Comparison of ENCODE assay signal across 8 cellular contexts in the genomic region with DNA sequence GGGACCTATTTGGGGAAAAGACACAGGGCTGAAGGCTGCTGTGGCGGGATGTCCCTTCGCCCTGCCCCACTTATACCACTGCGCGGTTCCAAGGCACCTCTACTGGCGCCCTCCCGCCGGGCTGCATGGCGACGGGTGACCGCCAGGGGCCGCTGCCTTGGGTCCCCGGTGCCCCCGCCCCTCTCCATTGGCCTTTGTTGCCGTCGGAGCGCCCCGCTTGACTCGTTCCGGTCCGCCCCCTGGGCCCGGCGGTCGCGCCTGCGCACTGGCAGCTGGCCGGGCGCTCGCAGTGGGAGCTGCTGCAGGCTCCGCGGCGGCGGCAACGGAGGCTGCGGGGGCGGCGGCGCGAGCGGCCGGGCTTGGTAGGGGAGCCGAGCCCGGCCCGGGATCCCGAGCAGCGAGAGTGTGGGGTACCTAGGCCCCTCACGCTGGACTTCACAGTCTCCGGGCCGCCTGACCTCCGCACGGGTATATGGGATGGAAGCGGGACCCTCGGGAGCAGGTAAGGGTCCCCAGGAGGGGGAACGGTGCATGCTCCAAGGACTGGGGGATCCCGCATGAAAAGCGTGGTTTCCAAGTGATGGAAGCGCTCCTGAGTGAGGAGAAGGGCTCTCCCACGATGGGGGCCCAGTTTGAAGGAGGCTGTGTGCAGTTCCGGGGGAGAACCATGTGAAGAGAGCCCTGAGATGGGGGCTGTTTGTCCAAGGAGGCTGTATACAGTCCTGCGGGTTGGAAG. TPM values are rescaled to one million over a fixed set of nuclear protein-coding genes. Genes with fewer than 3 reads are reported as not detected.
DNase-seq lines count a peak whose midpoint lies in the region; ATAC-seq and TF ChIP-seq lines count a peak whose summit lies in the region.

A gene (plus strand): TSS at position 265 of the 736 bp plus-strand sequence. CDS start 213 bp downstream, at position 478.

- intact Hi-C loops in T-helper 2 cell treated with Interferon-gamma antibody and Interleukin-4, amounts not matched to agents 100 ng/mL and 5 ng/mL, for 36 hours (cut with micrococcal nuclease) = loop anchor here (1.0 to 2.0 kb wide), 3 partner anchors 48 to 205 kb away; a partner anchor contains a TSS
- intact Hi-C loops in ascending aorta (cut with DNase I) = loop anchor here (1.0 to 2.0 kb wide), 2 partner anchors 48 to 74 kb away; a partner anchor contains a TSS
- intact Hi-C loops in right cardiac atrium (cut with DNase I) = no loop called here
- intact Hi-C loops in uterus (cut with DNase I; ENCODE audit: low total_unique reads) = no loop called here

- under 1% methylated on average over 59 of the region's 59 CpGs for WGBS in right cardiac atrium

- TF ChIP-seq POLR2A in GM18505 (IDR thresholded peaks at IDR 0.05; ENCODE audit: borderline replicate concordance, extremely low read depth, insufficient read depth, insufficient read length) (peak; percentile 81), uterus (IDR thresholded peaks at IDR 0.05) (peak; percentile 73 to 89)

- DNase-seq in NCI-H1930 (lab: John Stamatoyannopoulos, UW) = peak; percentile 89 to 92
- peak; percentile 77 to 96 for DNase-seq in ascending aorta (ENCODE audit: low spot score in 2 of 2)
- peak; percentile 95 to 98 (median 97) for DNase-seq in right cardiac atrium
- peak; percentile 94 for DNase-seq in putamen (ENCODE audit: low spot score)
- peak; percentile 93 to 95 for DNase-seq in uterus

- H3K4me1 ChIP-seq in ascending aorta = peaks cover 0 to 20% of the 10 kb centered on the region in 2 donors
- peaks cover 13% of the 10 kb centered on the region for H3K4me1 ChIP-seq in right cardiac atrium (ENCODE audit: control insufficient read depth, insufficient read depth, low read length)
- no peaks in the 10 kb centered on the region for H3K4me1 ChIP-seq in uterus

- no peaks in the 10 kb centered on the region for H3K9me3 ChIP-seq in ascending aorta
- no peaks in the 10 kb centered on the region for H3K9me3 ChIP-seq in right cardiac atrium (ENCODE audit: control insufficient read depth, low read length)
- no peaks in the 10 kb centered on the region for H3K9me3 ChIP-seq in uterus

- peak; percentile 85 for ATAC-seq in GM18505 (IDR thresholded peaks at IDR 0.05; ENCODE audit: unreplicated experiment)
- ATAC-seq in HG02973 (IDR thresholded peaks at IDR 0.05; ENCODE audit: unreplicated experiment) = peak; percentile 86
- ATAC-seq in right cardiac atrium = peak; percentile 98

- H3K27me3 ChIP-seq in ascending aorta = no peaks in the 10 kb centered on the region
- no peaks in the 10 kb centered on the region for H3K27me3 ChIP-seq in right cardiac atrium (ENCODE audit: control insufficient read depth, insufficient read depth)
- H3K27me3 ChIP-seq in uterus = no peaks in the 10 kb centered on the region

- peak within 1 kb of the TSS; percentile 81 to 90 for H3K4me3 ChIP-seq in ascending aorta
- H3K4me3 ChIP-seq in right cardiac atrium (ENCODE audit: low read length) = peak within 1 kb of the TSS; percentile 78
- peak within 1 kb of the TSS; percentile 75 to 93 for H3K4me3 ChIP-seq in uterus

- H3K27ac ChIP-seq in ascending aorta (peak within 1 kb of the TSS; percentile 79 to 83), right cardiac atrium (ENCODE audit: low read length) (peak within 1 kb of the TSS; percentile 42), uterus (peak within 1 kb of the TSS; percentile 86 to 90)

- TF ChIP-seq CTCF in ascending aorta (IDR thresholded peaks at IDR 0.05) (peak; percentile 96), uterus (IDR thresholded peaks at IDR 0.05) (peak; percentile 97 to 99 (median 98))

- H3K36me3 ChIP-seq in ascending aorta (peaks cover 0 to 5% of the 10 kb centered on the region in 2 donors), uterus (no peaks in the 10 kb centered on the region)

RNA-seq across cellular contexts. Expression of the gene that starts here (rescaled TPM):
- total RNA-seq in T-helper 2 cell treated with Interferon-gamma antibody and Interleukin-4, amounts not matched to agents 100 ng/mL and 5 ng/mL, for 36 hours = 23.2 and 23.9 TPM in 2 replicates
- total RNA-seq in ascending aorta = 24.2 TPM
- 10 to 100 TPM; 26.9 to 35.4 (median 29.8) TPM for total RNA-seq in right cardiac atrium
- 4.9 TPM for polyA plus RNA-seq in right cardiac atrium
- total RNA-seq in uterus = 10 to 100 TPM in 2 of 4 donors, 1 to 10 TPM in 2; 4.1 to 32.8 (median 12.0) TPM

Comparison
In these comparisons a context has a peak if more than half of its experiments do, and no peak if none do; other contexts are left out.
1. Peak in every context shown above with its lines: DNase-seq, ATAC-seq, H3K4me3 ChIP-seq and H3K27ac ChIP-seq.
2. intact Hi-C loops: an anchor here in T-helper 2 cell treated with Interferon-gamma antibody and Interleukin-4, amounts not matched to agents 100 ng/mL and 5 ng/mL, for 36 hours (1.0 to 2.0 kb wide) and ascending aorta (1.0 to 2.0 kb wide); none called in right cardiac atrium and uterus.